ENCODE assay signal across 21 cellular contexts in the genomic region with DNA sequence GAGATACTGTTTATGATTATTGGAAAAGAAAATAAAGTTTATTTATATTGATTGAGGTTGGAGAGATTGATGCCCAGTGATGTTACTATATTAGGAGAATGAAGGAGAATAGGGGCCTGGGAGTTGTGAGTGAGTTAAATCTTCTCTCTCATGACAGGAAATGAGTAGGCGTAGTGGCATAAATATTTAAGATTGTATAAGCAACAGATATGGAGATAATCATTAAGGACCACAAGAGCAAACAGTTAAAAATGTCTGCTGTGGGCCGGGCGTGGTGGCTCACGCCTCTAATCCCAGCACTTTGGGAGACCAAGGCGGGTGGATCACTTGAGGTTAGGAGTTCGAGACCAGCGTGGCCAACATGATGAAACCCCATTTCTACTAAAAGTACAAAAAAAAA.
"Had no signal": no experiment of that assay in that cellular context is flagged by ENCODE, and none has a peak within 500 bp of the region (broad histone marks: within the 10 kb centered on the region; RNA-seq: fewer than 3 reads in every experiment).

No MANE protein-coding gene starts in this region.

- H3K27ac Mint-ChIP-seq: activated B cell treated with CpG ODN at 0.5 μM for 24 hours; activated CD4-positive, alpha-beta T cell treated with anti-CD3 and anti-CD28 coated beads, Interleukin-2, amount 10 ng/mL, durations not matched to agents 7 days and 5 days; activated naive CD8-positive, alpha-beta T cell treated with anti-CD3 and anti-CD28 coated beads for 36 hours; activated T-helper 1 cell treated with anti-CD3 and anti-CD28 coated beads, Interleukin-12 subunit alpha, Interleukin-12 subunit beta, Interleukin-2, Interleukin-4 antibody, amounts not matched to agents 30 ng/mL and 10 ng/mL and 1 ng/mL, durations not matched to agents 14 hours and 24 hours and 36 hours; brain; mesothelial cell of epicardium had no signal

- H3K4me3 ChIP-seq: dorsolateral prefrontal cortex, esophagus muscularis mucosa, lower lobe of right lung, pancreas, sigmoid colon, spleen, stomach, testis, upper lobe of left lung had no signal

- H3K9me3 ChIP-seq: esophagus muscularis mucosa, lower lobe of right lung, pancreas, sigmoid colon, spleen, stomach, testis, upper lobe of left lung had no signal

- DNase-seq: activated B cell treated with CpG ODN at 0.5 μM for 24 hours; activated CD4-positive, alpha-beta T cell treated with anti-CD3 and anti-CD28 coated beads, Interleukin-2, amount 10 ng/mL, durations not matched to agents 7 days and 5 days; activated CD8-positive, alpha-beta memory T cell treated with anti-CD3 and anti-CD28 coated beads, Interleukin-2, amount 50 U/mL, for 48 hours; activated naive CD8-positive, alpha-beta T cell treated with anti-CD3 and anti-CD28 coated beads for 36 hours; dorsolateral prefrontal cortex; foreskin melanocyte; left cardiac atrium; lower lobe of right lung; pancreas; sigmoid colon; spleen; stomach; T-helper 2 cell; testis; upper lobe of left lung had no signal

- H3K27me3 Mint-ChIP-seq: activated B cell treated with CpG ODN at 0.5 μM for 24 hours; activated CD4-positive, alpha-beta T cell treated with anti-CD3 and anti-CD28 coated beads, Interleukin-2, amount 10 ng/mL, durations not matched to agents 7 days and 5 days; activated naive CD8-positive, alpha-beta T cell treated with anti-CD3 and anti-CD28 coated beads for 36 hours; brain had no signal

- H3K27ac ChIP-seq: dorsolateral prefrontal cortex, esophagus muscularis mucosa, lower lobe of right lung, pancreas, sigmoid colon, spleen, stomach, testis had no signal

- H3K4me1 Mint-ChIP-seq: activated B cell treated with CpG ODN at 0.5 μM for 24 hours; activated CD4-positive, alpha-beta T cell treated with anti-CD3 and anti-CD28 coated beads, Interleukin-2, amount 10 ng/mL, durations not matched to agents 7 days and 5 days; mesothelial cell of epicardium; neural crest cell had no signal

- H3K4me1 ChIP-seq: esophagus muscularis mucosa, lower lobe of right lung, pancreas, sigmoid colon, spleen, stomach, testis, upper lobe of left lung had no signal

- FAIRE-seq: endometrium, pancreas had no signal

- H3K9me3 Mint-ChIP-seq: activated B cell treated with CpG ODN at 0.5 μM for 24 hours; activated CD4-positive, alpha-beta T cell treated with anti-CD3 and anti-CD28 coated beads, Interleukin-2, amount 10 ng/mL, durations not matched to agents 7 days and 5 days; activated naive CD8-positive, alpha-beta T cell treated with anti-CD3 and anti-CD28 coated beads for 36 hours; activated T-helper 1 cell treated with anti-CD3 and anti-CD28 coated beads, Interleukin-12 subunit alpha, Interleukin-12 subunit beta, Interleukin-2, Interleukin-4 antibody, amounts not matched to agents 30 ng/mL and 10 ng/mL and 1 ng/mL, durations not matched to agents 14 hours and 24 hours and 36 hours; brain; mesothelial cell of epicardium; neural crest cell had no signal

- ATAC-seq: left cardiac atrium, lower lobe of right lung, pancreas had no signal

- H3K4me3 Mint-ChIP-seq: activated B cell treated with CpG ODN at 0.5 μM for 24 hours; activated CD4-positive, alpha-beta T cell treated with anti-CD3 and anti-CD28 coated beads, Interleukin-2, amount 10 ng/mL, durations not matched to agents 7 days and 5 days; activated naive CD8-positive, alpha-beta T cell treated with anti-CD3 and anti-CD28 coated beads for 36 hours; activated T-helper 1 cell treated with anti-CD3 and anti-CD28 coated beads, Interleukin-12 subunit alpha, Interleukin-12 subunit beta, Interleukin-2, Interleukin-4 antibody, amounts not matched to agents 30 ng/mL and 10 ng/mL and 1 ng/mL, durations not matched to agents 14 hours and 24 hours and 36 hours; brain; mesothelial cell of epicardium; neural crest cell had no signal

- H3K27me3 ChIP-seq: dorsolateral prefrontal cortex, esophagus muscularis mucosa, pancreas, sigmoid colon, spleen, stomach, testis, upper lobe of left lung had no signal
